8 cellular contexts compared by ENCODE assay signal in the genomic region with DNA sequence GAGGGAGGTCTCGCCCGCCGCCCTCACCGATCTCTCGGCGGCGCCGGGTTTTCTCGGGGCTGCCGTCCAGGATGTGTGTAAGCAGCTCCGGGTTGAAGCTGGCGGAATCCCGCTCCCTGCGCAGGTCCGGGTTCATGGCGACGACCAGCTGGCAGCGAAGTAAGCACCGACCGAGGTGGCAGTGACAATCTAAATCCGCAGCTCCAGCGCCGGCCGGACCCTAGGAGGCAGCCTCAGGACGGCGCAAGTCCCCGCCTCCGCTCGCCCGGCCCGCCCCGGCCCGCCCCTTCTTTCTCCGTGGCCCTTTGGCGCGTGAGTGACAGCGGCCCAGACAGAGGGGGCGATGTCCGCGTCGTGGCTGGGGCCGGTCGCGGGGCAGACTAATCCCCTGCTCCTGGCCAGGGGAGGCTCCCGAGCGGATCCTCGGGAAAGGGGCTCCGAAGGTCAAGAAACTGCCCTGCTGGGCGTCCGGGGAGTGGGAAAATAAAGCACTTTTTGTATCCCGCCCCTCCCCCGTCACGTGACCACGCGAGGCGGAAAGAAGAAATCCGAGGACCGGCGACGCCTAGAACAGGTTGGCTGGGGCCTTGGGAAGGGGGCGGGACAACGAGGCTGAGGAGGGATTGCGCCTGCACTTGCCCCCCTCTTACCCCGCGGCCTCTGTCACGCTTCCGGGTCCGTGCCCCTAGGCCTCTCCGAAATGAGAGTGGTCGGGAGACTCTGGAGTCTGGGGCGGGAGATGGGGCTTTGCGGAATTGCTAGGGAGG. TPM values are rescaled to one million over a fixed set of nuclear protein-coding genes. Genes with fewer than 3 reads are reported as not detected.
DNase-seq lines count a peak whose midpoint lies in the region; ATAC-seq and TF ChIP-seq lines count a peak whose summit lies in the region.

A gene (minus strand): TSS at position 229 of the 767 bp plus-strand sequence. CDS start 93 bp downstream, at position 136.
A gene with protein sequence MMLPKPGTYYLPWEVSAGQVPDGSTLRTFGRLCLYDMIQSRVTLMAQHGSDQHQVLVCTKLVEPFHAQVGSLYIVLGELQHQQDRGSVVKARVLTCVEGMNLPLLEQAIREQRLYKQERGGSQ (plus strand): TSS at position 303 of the 767 bp plus-strand sequence. CDS start 6,953 bp downstream, outside the sequence.

- H3K9me3 Mint-ChIP-seq in chondrocyte (ENCODE audit: low read depth), result no peaks in the 10 kb centered on the region

- peak; percentile 72 for TF ChIP-seq CTCF in chondrocyte (IDR thresholded peaks at IDR 0.05)
- peak; percentile 10 for TF ChIP-seq CTCF in kidney epithelial cell (IDR thresholded peaks at IDR 0.05; ENCODE audit: insufficient read depth, low read length, poor library complexity, severe bottlenecking)

- peak; percentile 98 for DNase-seq in Ammon's horn (ENCODE audit: low spot score)
- peak; percentile 94 for DNase-seq in NCI-H510A treated with DMSO at 0.1 percent for 48 hours (lab: John Stamatoyannopoulos, UW)
- peak; percentile 95 to 96 for DNase-seq in activated CD4-positive, alpha-beta T cell treated with anti-CD3 and anti-CD28 coated beads for 24 hours (ENCODE audit: low read depth in 2 of 2)
- DNase-seq in chondrocyte (ENCODE audit: low spot score), result peak; percentile 97
- peak; percentile 80 for DNase-seq in kidney epithelial cell (ENCODE audit: low read depth)
- DNase-seq in stimulated activated CD4-positive, alpha-beta T cell treated with anti-CD3 and anti-CD28 coated beads, Interleukin-15, amount 100 ng/mL, for 48 hours (ENCODE audit: low read depth in 2 of 2), result peak; percentile 93 to 97

- peaks cover 74% of the 10 kb centered on the region for H3K4me1 Mint-ChIP-seq in chondrocyte (ENCODE audit: low read depth)

- H3K27me3 ChIP-seq in kidney epithelial cell (ENCODE audit: control insufficient read depth, insufficient read depth, low read length), result no peaks in the 10 kb centered on the region

- H3K36me3 Mint-ChIP-seq in chondrocyte (ENCODE audit: low read depth), result peaks cover 7% of the 10 kb centered on the region

- ATAC-seq in HG03432 (IDR thresholded peaks at IDR 0.05; ENCODE audit: unreplicated experiment), result peak; percentile 88

- peak within 1 kb of the TSS; percentile 77 for H3K4me3 ChIP-seq in kidney epithelial cell (ENCODE audit: low read depth, low read length)

- no peaks in the 10 kb centered on the region for H3K36me3 ChIP-seq in kidney epithelial cell (ENCODE audit: control insufficient read depth, insufficient read depth, low read length)

- H3K27me3 Mint-ChIP-seq in chondrocyte (ENCODE audit: low read depth), result no peaks in the 10 kb centered on the region

- H3K4me3 Mint-ChIP-seq in chondrocyte (ENCODE audit: unreplicated experiment), result peak within 1 kb of the TSS; percentile 84

- TF ChIP-seq POLR2A in GM19099 (IDR thresholded peaks at IDR 0.05; ENCODE audit: extremely low read depth, insufficient read length, low read depth), result peak; percentile 97

- peak within 1 kb of the TSS; percentile 98 for H3K27ac Mint-ChIP-seq in chondrocyte (ENCODE audit: unreplicated experiment)

RNA-seq across cellular contexts. Expression of the first gene that starts in this region (rescaled TPM):
- total RNA-seq in chondrocyte (50.2 to 63.3 TPM (median 52.3 TPM) in 3 replicates), kidney epithelial cell (40.1 and 41.1 TPM in 2 replicates)

RNA-seq across cellular contexts. Expression of the second gene that starts in this region (rescaled TPM):
- total RNA-seq in chondrocyte (17.1 to 22.2 TPM (median 21.8 TPM) in 3 replicates), kidney epithelial cell (28.9 and 42.0 TPM in 2 replicates)

Comparison
In these comparisons a context has a peak if more than half of its experiments do, and no peak if none do; other contexts are left out.
1. Peak in every context shown above with its lines: DNase-seq, ATAC-seq and H3K4me3 ChIP-seq.